In genomic region chr3:144127700-144128099, GRCh38 we compare ENCODE assay signal across 11 cellular contexts.
DNase-seq lines count a peak whose midpoint lies in the region; ATAC-seq, FAIRE-seq and TF ChIP-seq lines count a peak whose summit lies in the region.
"Had no signal": no experiment of that assay in that cellular context is flagged by ENCODE, and none has a peak within 500 bp of the region (broad histone marks: within the 10 kb centered on the region; RNA-seq: fewer than 3 reads in every experiment).

No MANE protein-coding gene starts in this region.

- H3K4me3 Mint-ChIP-seq in WTC11: no peak overlapping the region
- H3K4me3 Mint-ChIP-seq in activated CD4-positive, alpha-beta T cell treated with anti-CD3 and anti-CD28 coated beads for 36 hours: no peak overlapping the region
- H3K4me3 Mint-ChIP-seq: stimulated activated naive B cell treated with anti-CD40 and anti-IgM and Interleukin-4, amounts not matched to agents 10 μg/mL and 1 μg/mL and 100 μg/mL, for 72 hours had no signal

- CTCF ChIA-PET in WTC11 (lab: Charles Lee): no interaction called here
- CTCF ChIA-PET in activated CD4-positive, alpha-beta T cell treated with anti-CD3 and anti-CD28 coated beads for 36 hours (lab: Charles Lee): interaction anchor here (0.6 to 0.8 kb wide), 2 partner anchors 8 to 32 kb away, joined by 3 read pairs; no protein-coding TSS in a partner anchor

- H3K4me1 Mint-ChIP-seq in WTC11: peaks cover 22% of the 10 kb centered on the region
- H3K4me1 Mint-ChIP-seq in activated CD4-positive, alpha-beta T cell treated with anti-CD3 and anti-CD28 coated beads for 36 hours: peaks cover 5% of the 10 kb centered on the region
- H3K4me1 Mint-ChIP-seq: stimulated activated naive B cell treated with anti-CD40 and anti-IgM and Interleukin-4, amounts not matched to agents 10 μg/mL and 1 μg/mL and 100 μg/mL, for 72 hours had no signal

- TF ChIP-seq CTCF in WTC11 (IDR thresholded peaks at IDR 0.05) (no peak), suprapubic skin (IDR thresholded peaks at IDR 0.05) (no peak)

- WGBS in suprapubic skin: 62% methylated on average over 2 of the region's 2 CpGs

- no peak for FAIRE-seq in urothelium cell line (lab: Jason Lieb, UNC)
- FAIRE-seq: colon, G401.6 had no signal

- peak overlapping the region; percentile 20; the same call in 1 of the 2 replicates for H3K27ac Mint-ChIP-seq in WTC11
- no peak overlapping the region for H3K27ac Mint-ChIP-seq in activated CD4-positive, alpha-beta T cell treated with anti-CD3 and anti-CD28 coated beads for 36 hours
- H3K27ac Mint-ChIP-seq: stimulated activated naive B cell treated with anti-CD40 and anti-IgM and Interleukin-4, amounts not matched to agents 10 μg/mL and 1 μg/mL and 100 μg/mL, for 72 hours had no signal

- H3K27me3 Mint-ChIP-seq in WTC11 (ENCODE audit: low read depth): no peaks in the 10 kb centered on the region
- H3K27me3 Mint-ChIP-seq in activated CD4-positive, alpha-beta T cell treated with anti-CD3 and anti-CD28 coated beads for 36 hours: peaks cover 3% of the 10 kb centered on the region

- no peaks in the 10 kb centered on the region for H3K9me3 ChIP-seq in suprapubic skin

- H3K4me1 ChIP-seq in suprapubic skin: peaks cover 26% of the 10 kb centered on the region

- intact Hi-C loops in activated CD4-positive, alpha-beta T cell treated with anti-CD3 and anti-CD28 coated beads for 36 hours (cut with DNase I, micrococcal nuclease): no loop called here

- H3K9me3 Mint-ChIP-seq in WTC11: peaks cover 20% of the 10 kb centered on the region
- peaks cover 2% of the 10 kb centered on the region for H3K9me3 Mint-ChIP-seq in activated CD4-positive, alpha-beta T cell treated with anti-CD3 and anti-CD28 coated beads for 36 hours (ENCODE audit: low read depth)

- TF ChIP-seq POLR2A in suprapubic skin (IDR thresholded peaks at IDR 0.05): no peak

- peak overlapping the region; percentile 11 for H3K4me3 ChIP-seq in suprapubic skin

- ATAC-seq in HG03354 (IDR thresholded peaks at IDR 0.05; ENCODE audit: poor library complexity, severe bottlenecking, unreplicated experiment): peak; percentile 19
- no peak for ATAC-seq in WTC11
- ATAC-seq in activated CD4-positive, alpha-beta T cell treated with anti-CD3 and anti-CD28 coated beads for 36 hours: no peak
- ATAC-seq: stimulated activated naive B cell treated with anti-CD40 and anti-IgM and Interleukin-4, amounts not matched to agents 10 μg/mL and 1 μg/mL and 100 μg/mL, for 72 hours had no signal

- no peak for TF ChIP-seq EP300 in suprapubic skin (IDR thresholded peaks at IDR 0.05)

- H3K27ac ChIP-seq in suprapubic skin: peak overlapping the region; percentile 88

- H3K36me3 ChIP-seq in suprapubic skin: no peaks in the 10 kb centered on the region

- DNase-seq in NCI-H748 (lab: John Stamatoyannopoulos, UW; ENCODE audit: unreplicated experiment) (peak; percentile 33), NCI-H748 treated with DMSO at 0.1 percent for 48 hours (lab: John Stamatoyannopoulos, UW) (no peak), WTC11 (ENCODE audit: low spot score) (no peak), suprapubic skin (ENCODE audit: low spot score in 2 of 2) (no peak), DMS114 treated with DMSO at 0.1 percent for 48 hours (lab: John Stamatoyannopoulos, UW; ENCODE audit: unreplicated experiment) (no peak), urothelium cell line (ENCODE audit: low spot score) (no peak)
- no peak for DNase-seq in activated CD4-positive, alpha-beta T cell treated with anti-CD3 and anti-CD28 coated beads for 36 hours
- DNase-seq: stimulated activated naive B cell treated with anti-CD40 and anti-IgM and Interleukin-4, amounts not matched to agents 10 μg/mL and 1 μg/mL and 100 μg/mL, for 72 hours had no signal

- POLR2A ChIA-PET in WTC11 (lab: Charles Lee): no interaction called here
- POLR2A ChIA-PET in activated CD4-positive, alpha-beta T cell treated with anti-CD3 and anti-CD28 coated beads for 36 hours (lab: Charles Lee): no interaction called here

- H3K36me3 Mint-ChIP-seq in WTC11: peaks cover 10% of the 10 kb centered on the region
- H3K36me3 Mint-ChIP-seq in activated CD4-positive, alpha-beta T cell treated with anti-CD3 and anti-CD28 coated beads for 36 hours (ENCODE audit: low read depth): no peaks in the 10 kb centered on the region
- H3K36me3 Mint-ChIP-seq: stimulated activated naive B cell treated with anti-CD40 and anti-IgM and Interleukin-4, amounts not matched to agents 10 μg/mL and 1 μg/mL and 100 μg/mL, for 72 hours had no signal

- H3K27me3 ChIP-seq in suprapubic skin: no peaks in the 10 kb centered on the region

TF ChIP-seq in WTC11, 78 proteins besides CTCF, POLR2A, EP300 and RAD21 (continues in another document):
- TF ChIP-seq ATF1 (CRISPR knock-in tag; IDR thresholded peaks at IDR 0.05): no peak
- no peak for TF ChIP-seq ZNF263 (CRISPR knock-in tag; IDR thresholded peaks at IDR 0.05; ENCODE audit: low read depth)
- TF ChIP-seq, protein P1, sequence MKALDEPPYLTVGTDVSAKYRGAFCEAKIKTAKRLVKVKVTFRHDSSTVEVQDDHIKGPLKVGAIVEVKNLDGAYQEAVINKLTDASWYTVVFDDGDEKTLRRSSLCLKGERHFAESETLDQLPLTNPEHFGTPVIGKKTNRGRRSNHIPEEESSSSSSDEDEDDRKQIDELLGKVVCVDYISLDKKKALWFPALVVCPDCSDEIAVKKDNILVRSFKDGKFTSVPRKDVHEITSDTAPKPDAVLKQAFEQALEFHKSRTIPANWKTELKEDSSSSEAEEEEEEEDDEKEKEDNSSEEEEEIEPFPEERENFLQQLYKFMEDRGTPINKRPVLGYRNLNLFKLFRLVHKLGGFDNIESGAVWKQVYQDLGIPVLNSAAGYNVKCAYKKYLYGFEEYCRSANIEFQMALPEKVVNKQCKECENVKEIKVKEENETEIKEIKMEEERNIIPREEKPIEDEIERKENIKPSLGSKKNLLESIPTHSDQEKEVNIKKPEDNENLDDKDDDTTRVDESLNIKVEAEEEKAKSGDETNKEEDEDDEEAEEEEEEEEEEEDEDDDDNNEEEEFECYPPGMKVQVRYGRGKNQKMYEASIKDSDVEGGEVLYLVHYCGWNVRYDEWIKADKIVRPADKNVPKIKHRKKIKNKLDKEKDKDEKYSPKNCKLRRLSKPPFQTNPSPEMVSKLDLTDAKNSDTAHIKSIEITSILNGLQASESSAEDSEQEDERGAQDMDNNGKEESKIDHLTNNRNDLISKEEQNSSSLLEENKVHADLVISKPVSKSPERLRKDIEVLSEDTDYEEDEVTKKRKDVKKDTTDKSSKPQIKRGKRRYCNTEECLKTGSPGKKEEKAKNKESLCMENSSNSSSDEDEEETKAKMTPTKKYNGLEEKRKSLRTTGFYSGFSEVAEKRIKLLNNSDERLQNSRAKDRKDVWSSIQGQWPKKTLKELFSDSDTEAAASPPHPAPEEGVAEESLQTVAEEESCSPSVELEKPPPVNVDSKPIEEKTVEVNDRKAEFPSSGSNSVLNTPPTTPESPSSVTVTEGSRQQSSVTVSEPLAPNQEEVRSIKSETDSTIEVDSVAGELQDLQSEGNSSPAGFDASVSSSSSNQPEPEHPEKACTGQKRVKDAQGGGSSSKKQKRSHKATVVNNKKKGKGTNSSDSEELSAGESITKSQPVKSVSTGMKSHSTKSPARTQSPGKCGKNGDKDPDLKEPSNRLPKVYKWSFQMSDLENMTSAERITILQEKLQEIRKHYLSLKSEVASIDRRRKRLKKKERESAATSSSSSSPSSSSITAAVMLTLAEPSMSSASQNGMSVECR (CRISPR knock-in tag; IDR thresholded peaks at IDR 0.05; ENCODE audit: borderline replicate concordance): no peak
- TF ChIP-seq ZNF138 (CRISPR knock-in tag; conservative IDR thresholded peaks at IDR 0.05): no peak
- no peak for TF ChIP-seq MXD4 (CRISPR knock-in tag; IDR thresholded peaks at IDR 0.05; ENCODE audit: borderline replicate concordance)
- no peak for TF ChIP-seq SOX15 (CRISPR knock-in tag; IDR thresholded peaks at IDR 0.05)
- TF ChIP-seq, protein P2, sequence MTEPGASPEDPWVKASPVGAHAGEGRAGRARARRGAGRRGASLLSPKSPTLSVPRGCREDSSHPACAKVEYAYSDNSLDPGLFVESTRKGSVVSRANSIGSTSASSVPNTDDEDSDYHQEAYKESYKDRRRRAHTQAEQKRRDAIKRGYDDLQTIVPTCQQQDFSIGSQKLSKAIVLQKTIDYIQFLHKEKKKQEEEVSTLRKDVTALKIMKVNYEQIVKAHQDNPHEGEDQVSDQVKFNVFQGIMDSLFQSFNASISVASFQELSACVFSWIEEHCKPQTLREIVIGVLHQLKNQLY (CRISPR knock-in tag; IDR thresholded peaks at IDR 0.05): no peak
- no peak for TF ChIP-seq PRRX2 (CRISPR knock-in tag; IDR thresholded peaks at IDR 0.05)
- TF ChIP-seq, protein P3, sequence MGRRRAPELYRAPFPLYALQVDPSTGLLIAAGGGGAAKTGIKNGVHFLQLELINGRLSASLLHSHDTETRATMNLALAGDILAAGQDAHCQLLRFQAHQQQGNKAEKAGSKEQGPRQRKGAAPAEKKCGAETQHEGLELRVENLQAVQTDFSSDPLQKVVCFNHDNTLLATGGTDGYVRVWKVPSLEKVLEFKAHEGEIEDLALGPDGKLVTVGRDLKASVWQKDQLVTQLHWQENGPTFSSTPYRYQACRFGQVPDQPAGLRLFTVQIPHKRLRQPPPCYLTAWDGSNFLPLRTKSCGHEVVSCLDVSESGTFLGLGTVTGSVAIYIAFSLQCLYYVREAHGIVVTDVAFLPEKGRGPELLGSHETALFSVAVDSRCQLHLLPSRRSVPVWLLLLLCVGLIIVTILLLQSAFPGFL (CRISPR knock-in tag; IDR thresholded peaks at IDR 0.05; ENCODE audit: borderline replicate concordance): no peak
- TF ChIP-seq ZNF425 (CRISPR knock-in tag; conservative IDR thresholded peaks at IDR 0.05): no peak
- TF ChIP-seq NFATC4 (CRISPR knock-in tag; IDR thresholded peaks at IDR 0.05): no peak
- TF ChIP-seq GRHL2 (CRISPR knock-in tag; IDR thresholded peaks at IDR 0.05; ENCODE audit: insufficient replicate concordance, severe bottlenecking): no peak
- TF ChIP-seq FOXK1 (CRISPR knock-in tag; IDR thresholded peaks at IDR 0.05): no peak
